ENCODE assay signal across 8 cellular contexts in genomic region chr20:17968366-17969275, GRCh38. TPM values are rescaled to one million over a fixed set of nuclear protein-coding genes. Genes with fewer than 3 reads are reported as not detected.
DNase-seq lines count a peak whose midpoint lies in the region; ATAC-seq, FAIRE-seq and TF ChIP-seq lines count a peak whose summit lies in the region.

TSS of gene MGME1 (plus strand) at chr20:17969018. CDS start at chr20:17969860, 842 bp downstream.
TSS of gene SNX5 (minus strand) at chr20:17968794. CDS start at chr20:17968425, 369 bp downstream.

- H3K4me1 ChIP-seq in small intestine (ENCODE audit: control insufficient read depth in 2 of 2, insufficient read depth in 1 of 2, low read depth in 1 of 2, low read length in 1 of 2), result peaks cover 7 to 27% of the 10 kb centered on the region in 2 donors

- POLR2A ChIA-PET in AG04449 (lab: Yijun Ruan, JAX), result interaction anchor here (0.6 to 2.5 kb wide), 7 partner anchors 9 to 552 kb away, joined by 3 to 8 read pairs (median 5); partner anchors contain the start of genes DSTN and RRBP1

- WGBS in small intestine, 3 donors, result 0% methylated on average over 76 to 96 of the region's 96 CpGs

- CTCF ChIA-PET in AG04449 (lab: Yijun Ruan, JAX), result interaction anchor here (0.9 to 2.2 kb wide), 6 partner anchors 10 to 464 kb away, joined by 3 to 13 read pairs (median 3); no protein-coding TSS in a partner anchor

- no peaks in the 10 kb centered on the region for H3K9me3 ChIP-seq in small intestine (ENCODE audit: control insufficient read depth, low read depth)

- no peak for FAIRE-seq in bronchial epithelial cell (lab: Jason Lieb, UNC)
- FAIRE-seq in small intestine (lab: Jason Lieb, UNC), result no peak

- peak within 1 kb of the TSS; percentile 93 for H3K4me3 ChIP-seq in AG04449 (ENCODE audit: low read depth, low read length)
- peak within 1 kb of the TSS; percentile 92 for H3K4me3 ChIP-seq in WI38 (ENCODE audit: low read depth, low read length)
- peak within 1 kb of the TSS; percentile 93 for H3K4me3 ChIP-seq in bronchial epithelial cell (ENCODE audit: low read depth, low read length)
- peak within 1 kb of the TSS; percentile 93 to 98 for H3K4me3 ChIP-seq in small intestine (ENCODE audit: low read depth in 1 of 2, low read length in 2 of 2)

- no peaks in the 10 kb centered on the region for H3K27me3 ChIP-seq in bronchial epithelial cell (ENCODE audit: control insufficient read depth, insufficient read depth, low read length)
- no peaks in the 10 kb centered on the region for H3K27me3 ChIP-seq in small intestine (ENCODE audit: control insufficient read depth in 2 of 2, insufficient read depth in 2 of 2, low read length in 2 of 2)

- peak within 1 kb of the TSS; percentile 95 to 100 for H3K27ac ChIP-seq in small intestine (ENCODE audit: low read depth in 1 of 2, low read length in 1 of 2)

- TF ChIP-seq CTCF in AG04449 (IDR thresholded peaks at IDR 0.05; ENCODE audit: insufficient read depth, low read length, missing control alignments), result no peak
- TF ChIP-seq CTCF in WI38 (IDR thresholded peaks at IDR 0.05; ENCODE audit: low read depth, low read length), result no peak
- TF ChIP-seq CTCF in bronchial epithelial cell (IDR thresholded peaks at IDR 0.05; ENCODE audit: insufficient read depth, low read length, severe bottlenecking), result no peak

- H3K36me3 ChIP-seq in bronchial epithelial cell (ENCODE audit: control insufficient read depth, insufficient read depth, low read length), result no peaks in the 10 kb centered on the region
- H3K36me3 ChIP-seq in small intestine (ENCODE audit: control insufficient read depth in 2 of 2, insufficient read depth in 2 of 2, low read length in 2 of 2), result no peaks in the 10 kb centered on the region

- peak; percentile 82 for ATAC-seq in GM18907 (IDR thresholded peaks at IDR 0.05; ENCODE audit: unreplicated experiment)
- ATAC-seq in HG03159 (IDR thresholded peaks at IDR 0.05; ENCODE audit: unreplicated experiment), result peak; percentile 87

- DNase-seq in AG04449 (ENCODE audit: low read depth, low spot score), result peak; percentile 95
- peak; percentile 98 for DNase-seq in NCI-H2227 treated with DMSO at 0.1 percent for 48 hours (lab: John Stamatoyannopoulos, UW)
- peak; percentile 95 for DNase-seq in bronchial epithelial cell (ENCODE audit: low read depth)
- peak; percentile 98 for DNase-seq in iPS-NIHi11 (ENCODE audit: low spot score)
- DNase-seq in small intestine, result peak; percentile 100

RNA-seq across cellular contexts. Expression of gene MGME1, which starts in this region (rescaled TPM):
- 8.6 and 10.3 TPM in 2 replicates for total RNA-seq in bronchial epithelial cell
- polyA plus RNA-seq in small intestine, result 10 to 100 TPM; 10.5 to 14.1 (median 13.8) TPM

RNA-seq across cellular contexts. Expression of gene SNX5, which starts in this region (rescaled TPM):
- 96.5 and 152 TPM in 2 replicates for total RNA-seq in bronchial epithelial cell
- polyA plus RNA-seq in small intestine, result 10 to 100 TPM; 67.8 to 79.4 (median 78.7) TPM

Comparison
In these comparisons a context has a peak if more than half of its experiments do, and no peak if none do; other contexts are left out.
1. Peak in every context shown above with its lines: DNase-seq, ATAC-seq, H3K4me3 ChIP-seq and H3K27ac ChIP-seq.